Comparison of ENCODE assay signal across 1 cellular context in genomic region chr6:30759575-30760239, GRCh38.
TF ChIP-seq lines count a peak whose summit lies in the region.

No MANE protein-coding gene starts in this region.

TF ChIP-seq in A549, 52 proteins besides CTCF, POLR2A, EP300 and RAD21 (continued from another document):
- TF ChIP-seq BCL3 (IDR thresholded peaks at IDR 0.05) (no peak), GATA3 (IDR thresholded peaks at IDR 0.05; ENCODE audit: borderline replicate concordance) (peak; percentile 57; the same call in 1 of the 2 replicates), SREBF2 (IDR thresholded peaks at IDR 0.05) (no peak), RNF2 (IDR thresholded peaks at IDR 0.05; ENCODE audit: borderline replicate concordance, low read depth) (no peak), JUNB (IDR thresholded peaks at IDR 0.05) (0 out of 2 replicates have a peak, but pooled peaks have one; percentile 27)
